In the genomic region with DNA sequence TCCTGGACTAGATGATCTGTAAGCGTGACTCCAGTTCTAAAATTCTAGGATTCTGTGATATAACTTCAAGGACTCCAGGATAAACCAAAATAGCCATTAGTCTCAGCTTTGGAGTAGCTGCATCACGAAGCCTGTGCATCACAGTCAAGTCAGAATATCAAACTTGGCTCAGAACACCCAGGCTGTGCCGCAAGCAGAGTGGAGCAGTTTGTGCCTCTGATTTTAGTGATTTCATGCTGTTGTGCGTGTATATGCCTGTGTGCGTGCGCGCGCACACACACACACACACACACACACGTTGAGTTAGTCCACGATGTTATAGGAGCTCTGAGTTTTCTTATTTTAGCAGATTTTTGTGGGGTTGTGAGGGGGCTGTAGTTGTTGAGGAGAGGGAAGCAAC, we compare ENCODE assay signal across 14 cellular contexts.
DNase-seq lines count a peak whose midpoint lies in the region; ATAC-seq and TF ChIP-seq lines count a peak whose summit lies in the region.
"Had no signal": no experiment of that assay in that cellular context is flagged by ENCODE, and none has a peak within 500 bp of the region (broad histone marks: within the 10 kb centered on the region; RNA-seq: fewer than 3 reads in every experiment).

No MANE protein-coding gene starts in this region.

- peaks cover 13% of the 10 kb centered on the region for H3K4me1 Mint-ChIP-seq in activated naive CD4-positive, alpha-beta T cell treated with anti-CD3 and anti-CD28 coated beads for 36 hours (ENCODE audit: low read depth)
- H3K4me1 Mint-ChIP-seq in T-helper 17 cell, result peaks cover 9% of the 10 kb centered on the region

- TF ChIP-seq POLR2A in esophagus squamous epithelium (IDR thresholded peaks at IDR 0.05), result no peak

- POLR2A ChIA-PET in SK-N-SH (lab: Yijun Ruan, JAX), result no interaction called here

- ATAC-seq in activated naive CD4-positive, alpha-beta T cell treated with anti-CD3 and anti-CD28 coated beads, Interleukin-2, amount 50 U/mL, for 72 hours, result no peak
- ATAC-seq in T-helper 17 cell, result no peak
- ATAC-seq: A549, HCT116, HepG2 had no signal

- H3K9me3 Mint-ChIP-seq in activated naive CD4-positive, alpha-beta T cell treated with anti-CD3 and anti-CD28 coated beads for 36 hours, result no peaks in the 10 kb centered on the region
- H3K9me3 Mint-ChIP-seq in activated naive CD4-positive, alpha-beta T cell treated with anti-CD3 and anti-CD28 coated beads, Interleukin-2, amount 50 U/mL, for 72 hours, result peaks cover 0 to 4% of the 10 kb centered on the region in 2 donors

- H3F3A ChIP-seq in SK-N-SH (replicated peaks; ENCODE audit: insufficient read depth), result no peaks in the 10 kb centered on the region

- no peaks in the 10 kb centered on the region for H3K4me1 ChIP-seq in esophagus squamous epithelium
- no peaks in the 10 kb centered on the region for H3K4me1 ChIP-seq in SK-N-SH (ENCODE audit: control insufficient read depth in 1 of 2, insufficient read depth in 2 of 2, low read depth in 1 of 2, low read length in 1 of 2)
- H3K4me1 ChIP-seq: A549, BLaER1 had no signal

- 78 to 88% methylated on average over 4 to 10 of the region's 10 CpGs for WGBS in esophagus squamous epithelium, 2 donors
- WGBS in SK-N-SH (ENCODE audit: low lambda C conversion rate), result 71% methylated on average over 9 of the region's 10 CpGs

- H4K20me1 ChIP-seq in SK-N-SH (ENCODE audit: insufficient read depth), result no peaks in the 10 kb centered on the region
- H4K20me1 ChIP-seq: BLaER1 had no signal

- no peak for TF ChIP-seq RAD21 in SK-N-SH (IDR thresholded peaks at IDR 0.05; ENCODE audit: low read length)

- H3K27me3 Mint-ChIP-seq in activated naive CD4-positive, alpha-beta T cell treated with anti-CD3 and anti-CD28 coated beads for 36 hours (ENCODE audit: low read depth), result no peaks in the 10 kb centered on the region
- no peaks in the 10 kb centered on the region for H3K27me3 Mint-ChIP-seq in T-helper 17 cell

- no peak for DNase-seq in activated naive CD4-positive, alpha-beta T cell treated with anti-CD3 and anti-CD28 coated beads for 36 hours
- no peak for DNase-seq in activated naive CD4-positive, alpha-beta T cell treated with anti-CD3 and anti-CD28 coated beads, Interleukin-2, amount 50 U/mL, for 72 hours (ENCODE audit: low spot score in 2 of 2)
- DNase-seq in NCI-H2227 treated with DMSO at 0.1 percent for 48 hours (lab: John Stamatoyannopoulos, UW), result peak; percentile 5
- DNase-seq in T-helper 17 cell, result no peak
- peak; percentile 10 for DNase-seq in occipital lobe (lab: John Stamatoyannopoulos, UW)
- DNase-seq in esophagus squamous epithelium (lab: John Stamatoyannopoulos, UW), result no peak
- no peak for DNase-seq in SW480 (ENCODE audit: low spot score)
- DNase-seq in SK-N-SH, result no peak
- DNase-seq: DMS 273 treated with DMSO at 0.1 percent for 48 hours, GM23248 had no signal

- no peak overlapping the region for H3K9ac ChIP-seq in SK-N-SH
- H3K9ac ChIP-seq: BLaER1, GM23248 had no signal

- H3K27ac Mint-ChIP-seq in activated naive CD4-positive, alpha-beta T cell treated with anti-CD3 and anti-CD28 coated beads for 36 hours, result no peak overlapping the region
- no peak overlapping the region for H3K27ac Mint-ChIP-seq in activated naive CD4-positive, alpha-beta T cell treated with anti-CD3 and anti-CD28 coated beads, Interleukin-2, amount 50 U/mL, for 72 hours
- no peak overlapping the region for H3K27ac Mint-ChIP-seq in T-helper 17 cell

- H3K4me3 Mint-ChIP-seq in activated naive CD4-positive, alpha-beta T cell treated with anti-CD3 and anti-CD28 coated beads for 36 hours, result peak overlapping the region; percentile 28
- H3K4me3 Mint-ChIP-seq in T-helper 17 cell, result peak overlapping the region; percentile 4

- H3K27ac ChIP-seq in esophagus squamous epithelium (no peak overlapping the region), SK-N-SH (ENCODE audit: low read depth in 2 of 2, low read length in 1 of 2) (no peak overlapping the region)
- H3K27ac ChIP-seq: A549, BLaER1, GM23248 had no signal

- no peak for TF ChIP-seq CTCF in esophagus squamous epithelium (IDR thresholded peaks at IDR 0.05)
- TF ChIP-seq CTCF in SK-N-SH (IDR thresholded peaks at IDR 0.05), result no peak

- CTCF ChIA-PET in activated naive CD4-positive, alpha-beta T cell treated with anti-CD3 and anti-CD28 coated beads for 36 hours (lab: Charles Lee), result interaction anchor here (1.2 to 1.3 kb wide), 2 partner anchors 19 to 196 kb away, joined by 4 to 5 read pairs; no protein-coding TSS in a partner anchor
- CTCF ChIA-PET in SK-N-SH (lab: Yijun Ruan, JAX), result interaction anchor here (1.6 kb wide), 1 partner anchor 33 kb away, joined by 6 read pairs; no protein-coding TSS in a partner anchor

- no peak overlapping the region for H2AFZ ChIP-seq in SK-N-SH (ENCODE audit: low read depth)
- H2AFZ ChIP-seq: GM23248 had no signal

- H3K36me3 Mint-ChIP-seq in activated naive CD4-positive, alpha-beta T cell treated with anti-CD3 and anti-CD28 coated beads for 36 hours (ENCODE audit: low read depth), result no peaks in the 10 kb centered on the region
- no peaks in the 10 kb centered on the region for H3K36me3 Mint-ChIP-seq in activated naive CD4-positive, alpha-beta T cell treated with anti-CD3 and anti-CD28 coated beads, Interleukin-2, amount 50 U/mL, for 72 hours
- H3K36me3 Mint-ChIP-seq in T-helper 17 cell (ENCODE audit: low read depth), result no peaks in the 10 kb centered on the region

- no peaks in the 10 kb centered on the region for H3K9me2 ChIP-seq in SK-N-SH

- intact Hi-C loops in activated naive CD4-positive, alpha-beta T cell treated with anti-CD3 and anti-CD28 coated beads for 36 hours (cut with micrococcal nuclease), result loop anchor here (2.0 kb wide), 1 partner anchor 33 kb away; no protein-coding TSS in a partner anchor
- intact Hi-C loops in esophagus squamous epithelium (cut with DNase I), result no loop called here

- H3K9me3 ChIP-seq in T-helper 17 cell (ENCODE audit: control insufficient read depth, low read length, poor library complexity, severe bottlenecking), result no peaks in the 10 kb centered on the region
- H3K9me3 ChIP-seq in esophagus squamous epithelium, result no peaks in the 10 kb centered on the region
- H3K9me3 ChIP-seq in SK-N-SH, result no peaks in the 10 kb centered on the region
- H3K9me3 ChIP-seq: A549, BLaER1 had no signal

- no peaks in the 10 kb centered on the region for H3K36me3 ChIP-seq in esophagus squamous epithelium
- no peaks in the 10 kb centered on the region for H3K36me3 ChIP-seq in SK-N-SH (replicated peaks in 1 of 2; ENCODE audit: control insufficient read depth in 1 of 2, insufficient read depth in 2 of 2, low read length in 1 of 2)
- H3K36me3 ChIP-seq: BLaER1 had no signal

- no peak for TF ChIP-seq EP300 in SK-N-SH (IDR thresholded peaks at IDR 0.05; ENCODE audit: borderline replicate concordance in 1 of 2, low read depth in 1 of 2, low read length in 1 of 2)

- H3K4me3 ChIP-seq in esophagus squamous epithelium (no peak overlapping the region), SK-N-SH (ENCODE audit: low read depth in 2 of 2, low read length in 1 of 2) (no peak overlapping the region)
- H3K4me3 ChIP-seq: A549, BLaER1, GM23248 had no signal

- H3K27me3 ChIP-seq in esophagus squamous epithelium (no peaks in the 10 kb centered on the region), SK-N-SH (ENCODE audit: insufficient read depth) (no peaks in the 10 kb centered on the region)
- H3K27me3 ChIP-seq: BLaER1 had no signal

- no peak overlapping the region for H3K4me2 ChIP-seq in SK-N-SH
- H3K4me2 ChIP-seq: A549, BLaER1 had no signal

- no peaks in the 10 kb centered on the region for H3K79me2 ChIP-seq in SK-N-SH (ENCODE audit: insufficient read depth)

TF ChIP-seq in SK-N-SH, 30 proteins besides CTCF, POLR2A, EP300 and RAD21 (continues in another document):
- TF ChIP-seq CHD2 (IDR thresholded peaks at IDR 0.05; ENCODE audit: low read length, partially characterized antibody) (no peak), FOXM1 (IDR thresholded peaks at IDR 0.05; ENCODE audit: low read depth) (no peak), RCOR1 (IDR thresholded peaks at IDR 0.05; ENCODE audit: low read length) (no peak), YY1 (IDR thresholded peaks at IDR 0.05; ENCODE audit: low read depth) (no peak), GATA2 (CRISPR knock-in tag; IDR thresholded peaks at IDR 0.05) (no peak), RFX5 (IDR thresholded peaks at IDR 0.05; ENCODE audit: low read length) (no peak), FOSL2 (IDR thresholded peaks at IDR 0.05; ENCODE audit: borderline replicate concordance, low read depth) (no peak), TAF1 (IDR thresholded peaks at IDR 0.05; ENCODE audit: borderline replicate concordance, low read depth, low read length) (no peak)
- TF ChIP-seq, protein P1, sequence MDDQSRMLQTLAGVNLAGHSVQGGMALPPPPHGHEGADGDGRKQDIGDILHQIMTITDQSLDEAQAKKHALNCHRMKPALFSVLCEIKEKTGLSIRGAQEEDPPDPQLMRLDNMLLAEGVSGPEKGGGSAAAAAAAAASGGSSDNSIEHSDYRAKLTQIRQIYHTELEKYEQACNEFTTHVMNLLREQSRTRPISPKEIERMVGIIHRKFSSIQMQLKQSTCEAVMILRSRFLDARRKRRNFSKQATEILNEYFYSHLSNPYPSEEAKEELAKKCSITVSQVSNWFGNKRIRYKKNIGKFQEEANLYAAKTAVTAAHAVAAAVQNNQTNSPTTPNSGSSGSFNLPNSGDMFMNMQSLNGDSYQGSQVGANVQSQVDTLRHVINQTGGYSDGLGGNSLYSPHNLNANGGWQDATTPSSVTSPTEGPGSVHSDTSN (IDR thresholded peaks at IDR 0.05), result no peak
- TF ChIP-seq, protein P2, sequence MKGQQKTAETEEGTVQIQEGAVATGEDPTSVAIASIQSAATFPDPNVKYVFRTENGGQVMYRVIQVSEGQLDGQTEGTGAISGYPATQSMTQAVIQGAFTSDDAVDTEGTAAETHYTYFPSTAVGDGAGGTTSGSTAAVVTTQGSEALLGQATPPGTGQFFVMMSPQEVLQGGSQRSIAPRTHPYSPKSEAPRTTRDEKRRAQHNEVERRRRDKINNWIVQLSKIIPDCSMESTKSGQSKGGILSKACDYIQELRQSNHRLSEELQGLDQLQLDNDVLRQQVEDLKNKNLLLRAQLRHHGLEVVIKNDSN (IDR thresholded peaks at IDR 0.05; ENCODE audit: borderline replicate concordance, low read depth), result no peak

Comparison
In these comparisons a context has a peak if more than half of its experiments do, and no peak if none do; other contexts are left out.
1. DNase-seq: peak in NCI-H2227 treated with DMSO at 0.1 percent for 48 hours (single experiment) and occipital lobe (single experiment); none in activated naive CD4-positive, alpha-beta T cell treated with anti-CD3 and anti-CD28 coated beads for 36 hours (single experiment), activated naive CD4-positive, alpha-beta T cell treated with anti-CD3 and anti-CD28 coated beads, Interleukin-2, amount 50 U/mL, for 72 hours (0 of 2), T-helper 17 cell (0 of 3), esophagus squamous epithelium (single experiment), SW480 (single experiment) and SK-N-SH (single experiment).